22 cellular contexts compared by ENCODE assay signal in genomic region chr16:84675423-84675822, GRCh38.
"Had no signal": no experiment of that assay in that cellular context is flagged by ENCODE, and none has a peak within 500 bp of the region (broad histone marks: within the 10 kb centered on the region; RNA-seq: fewer than 3 reads in every experiment).

No MANE protein-coding gene starts in this region.

- H3K36me3 ChIP-seq: MG63, SJSA1 had no signal

- H3K27me3 ChIP-seq: MG63, SJSA1 had no signal

- H3K4me3 ChIP-seq: MG63, SJSA1, SK-N-MC had no signal

- ATAC-seq: HepG2 had no signal

- H3K27ac ChIP-seq: SJSA1, SK-N-MC had no signal

- H3K9me3 ChIP-seq: MG63, SJSA1 had no signal

- DNase-seq: IMR-90, Karpas-422, KG1, MG63, NCI-H1092, NCI-H1105 treated with DMSO at 0.1 percent for 48 hours, NCI-H1417 treated with DMSO at 0.1 percent for 48 hours, NCI-H146, NCI-H1694 treated with DMSO at 0.1 percent for 48 hours, NCI-H1930, NCI-H2081, NCI-H2107, NCI-H2227 treated with DMSO at 0.1 percent for 48 hours, NCI-H524 treated with DMSO at 0.1 percent for 48 hours, NCI-H69, NCI-H774, Right ventricle myocardium superior, RPMI8226, SIG-M5 had no signal
